ENCODE assay signal across 2 cellular contexts in the genomic region with DNA sequence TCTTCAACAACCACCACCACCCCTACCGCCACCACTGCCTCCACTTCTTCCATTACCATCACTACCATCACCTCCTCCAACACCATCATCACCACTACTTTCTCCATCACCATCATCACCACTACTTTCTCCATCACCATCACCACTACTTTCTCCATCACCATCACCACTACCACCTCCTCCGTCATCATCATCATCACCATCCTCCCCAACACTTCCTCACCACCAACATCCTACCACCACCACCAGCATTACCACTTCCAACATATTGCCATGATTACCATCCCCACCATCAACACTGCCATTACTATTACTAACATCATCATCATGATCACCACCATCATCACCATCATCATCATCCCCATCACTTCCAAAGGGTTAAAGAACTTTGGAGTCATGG.
TF ChIP-seq lines count a peak whose summit lies in the region.

No MANE protein-coding gene starts in this region.

TF ChIP-seq in HepG2, 621 proteins besides CTCF, POLR2A, EP300 and RAD21 (continues in another document):
- no peak for TF ChIP-seq NKX3-1 (CRISPR knock-in tag; IDR thresholded peaks at IDR 0.05)
- no peak for TF ChIP-seq ZNF318 (CRISPR knock-in tag; IDR thresholded peaks at IDR 0.05)
- no peak for TF ChIP-seq ZNF687 (CRISPR knock-in tag; IDR thresholded peaks at IDR 0.05)

TF ChIP-seq in K562, 482 proteins besides CTCF, POLR2A, EP300 and RAD21:
- TF ChIP-seq HBP1 (CRISPR knock-in tag; IDR thresholded peaks at IDR 0.05) = 0 out of 2 replicates have a peak, but pooled peaks have one; percentile 31
- TF ChIP-seq POLR2AphosphoS2 (IDR thresholded peaks at IDR 0.05; ENCODE audit: low read length) = no peak
